In genomic region chr4:110876866-110877265, GRCh38 we compare ENCODE assay signal across 1 cellular context.
TF ChIP-seq lines count a peak whose summit lies in the region.

No MANE protein-coding gene starts in this region.

TF ChIP-seq in GM23338, 12 proteins besides CTCF, POLR2A, EP300 and RAD21 (continued from another document):
- TF ChIP-seq ZNF462 (CRISPR knock-in tag; IDR thresholded peaks at IDR 0.05) (no peak), CREB1 (CRISPR knock-in tag; IDR thresholded peaks at IDR 0.05; ENCODE audit: low read depth) (no peak), POLR2AphosphoS5 (IDR thresholded peaks at IDR 0.05; ENCODE audit: low read depth) (no peak), ZNF114 (CRISPR knock-in tag; IDR thresholded peaks at IDR 0.05) (no peak), JUNB (IDR thresholded peaks at IDR 0.05; ENCODE audit: unreplicated experiment) (no peak)
